Comparison of ENCODE assay signal across 11 cellular contexts in genomic region chr10:91607661-91608442, GRCh38. TPM values are rescaled to one million over a fixed set of nuclear protein-coding genes. Genes with fewer than 3 reads are reported as not detected.
DNase-seq lines count a peak whose midpoint lies in the region; ATAC-seq and TF ChIP-seq lines count a peak whose summit lies in the region.
"Had no signal": no experiment of that assay in that cellular context is flagged by ENCODE, and none has a peak within 500 bp of the region (broad histone marks: within the 10 kb centered on the region; RNA-seq: fewer than 3 reads in every experiment).

No MANE protein-coding gene starts in this region.

- no peaks in the 10 kb centered on the region for H3K27me3 ChIP-seq in left ventricle myocardium inferior (ENCODE audit: low read depth)
- H3K27me3 ChIP-seq in sigmoid colon, result no peaks in the 10 kb centered on the region

- ATAC-seq in HG03354 (IDR thresholded peaks at IDR 0.05; ENCODE audit: poor library complexity, severe bottlenecking, unreplicated experiment) (no peak), HG02610 (IDR thresholded peaks at IDR 0.05; ENCODE audit: unreplicated experiment) (no peak)

- H3K4me3 ChIP-seq in left ventricle myocardium inferior (peak overlapping the region; percentile 46), sigmoid colon (no peak overlapping the region)

- H3K36me3 ChIP-seq in left ventricle myocardium inferior (no peaks in the 10 kb centered on the region), sigmoid colon (no peaks in the 10 kb centered on the region)

- H3K9me3 ChIP-seq in left ventricle myocardium inferior (replicated peaks) (peaks cover 13% of the 10 kb centered on the region), sigmoid colon (no peaks in the 10 kb centered on the region)

- peaks cover 63% of the 10 kb centered on the region for H3K4me1 ChIP-seq in left ventricle myocardium inferior
- H3K4me1 ChIP-seq in sigmoid colon, result peaks cover 0 to 73% (median 54%) of the 10 kb centered on the region in 4 donors

- H3K4me3 Mint-ChIP-seq in activated naive CD4-positive, alpha-beta T cell treated with anti-CD3 and anti-CD28 coated beads for 36 hours, result no peak overlapping the region
- H3K4me3 Mint-ChIP-seq: immature natural killer cell had no signal

- intact Hi-C loops in left ventricle myocardium inferior (cut with micrococcal nuclease), result no loop called here
- intact Hi-C loops in sigmoid colon (cut with DNase I), result no loop called here
- intact Hi-C loops in activated naive CD4-positive, alpha-beta T cell treated with anti-CD3 and anti-CD28 coated beads for 36 hours (cut with micrococcal nuclease), result no loop called here

- peaks cover 7% of the 10 kb centered on the region for H3K27me3 Mint-ChIP-seq in activated naive CD4-positive, alpha-beta T cell treated with anti-CD3 and anti-CD28 coated beads for 36 hours (ENCODE audit: low read depth)

- H3K9me3 Mint-ChIP-seq in activated naive CD4-positive, alpha-beta T cell treated with anti-CD3 and anti-CD28 coated beads for 36 hours, result peaks cover 10% of the 10 kb centered on the region

- DNase-seq in left ventricle myocardium inferior (peak; percentile 20), sigmoid colon (no peak), HuH-7.5 (ENCODE audit: low spot score) (no peak)
- no peak for DNase-seq in activated naive CD4-positive, alpha-beta T cell treated with anti-CD3 and anti-CD28 coated beads for 36 hours
- DNase-seq: activated effector memory CD4-positive, alpha-beta T cell treated with Interleukin-2 at 50 U/mL for 16 hours; immature natural killer cell; NCI-H1417 treated with DMSO at 0.1 percent for 48 hours had no signal

- no peak for TF ChIP-seq EP300 in sigmoid colon (IDR thresholded peaks at IDR 0.05)

- peak overlapping the region; percentile 97 for H3K27ac ChIP-seq in C4-2B
- H3K27ac ChIP-seq in adipose tissue (ENCODE audit: low read depth, low read length), result peak overlapping the region; percentile 13
- peak overlapping the region; percentile 93 for H3K27ac ChIP-seq in left ventricle myocardium inferior (replicated peaks)
- H3K27ac ChIP-seq in sigmoid colon, result peak overlapping the region; percentile 74 to 88 (median 82)

- TF ChIP-seq POLR2A in sigmoid colon (IDR thresholded peaks at IDR 0.05), result no peak

- no peak for TF ChIP-seq CTCF in C4-2B (conservative IDR thresholded peaks at IDR 0.05)
- no peak for TF ChIP-seq CTCF in left ventricle myocardium inferior (IDR thresholded peaks at IDR 0.05; ENCODE audit: borderline replicate concordance)
- no peak for TF ChIP-seq CTCF in sigmoid colon (IDR thresholded peaks at IDR 0.05)

- H3K4me1 Mint-ChIP-seq in activated naive CD4-positive, alpha-beta T cell treated with anti-CD3 and anti-CD28 coated beads for 36 hours (ENCODE audit: low read depth), result peaks cover 2% of the 10 kb centered on the region
- H3K4me1 Mint-ChIP-seq: immature natural killer cell had no signal

- WGBS in adipose tissue, 3 donors, result 43 to 64% (median 49%) methylated on average over 5 of the region's 5 CpGs
- 59 to 68% methylated on average over 5 of the region's 5 CpGs for WGBS in sigmoid colon, 2 donors

- H3K36me3 Mint-ChIP-seq in activated naive CD4-positive, alpha-beta T cell treated with anti-CD3 and anti-CD28 coated beads for 36 hours (ENCODE audit: low read depth), result no peaks in the 10 kb centered on the region
- H3K36me3 Mint-ChIP-seq: immature natural killer cell had no signal

- CTCF ChIA-PET in activated naive CD4-positive, alpha-beta T cell treated with anti-CD3 and anti-CD28 coated beads for 36 hours (lab: Charles Lee), result no interaction called here

- H3K27ac Mint-ChIP-seq in activated naive CD4-positive, alpha-beta T cell treated with anti-CD3 and anti-CD28 coated beads for 36 hours, result no peak overlapping the region
- H3K27ac Mint-ChIP-seq: immature natural killer cell had no signal

RNA-seq across cellular contexts. Expression of gene PPP1R3C, which starts 25.0 kb away (rescaled TPM):
- polyA plus RNA-seq in adipose tissue (1 to 10 TPM; 2.9 to 9.7 (median 9.6) TPM), sigmoid colon (1 to 10 TPM; 1.9 to 4.2 (median 3.2) TPM)
- total RNA-seq in left ventricle myocardium inferior (236 TPM), sigmoid colon (10 to 100 TPM; 23.7 to 40.0 (median 34.4) TPM)
- under 1 TPM; 0.07 to 0.12 TPM for total RNA-seq in activated naive CD4-positive, alpha-beta T cell treated with anti-CD3 and anti-CD28 coated beads for 36 hours
- polyA plus RNA-seq: immature natural killer cell had no signal

Comparison
In these comparisons a context has a peak if more than half of its experiments do, and no peak if none do; other contexts are left out.
1. H3K27ac ChIP-seq: peak in every context shown above with its lines; median percentile 97 in C4-2B; 93 in left ventricle myocardium inferior; 82 in sigmoid colon; 13 in adipose tissue.
2. RNA of gene PPP1R3C, which starts 25.0 kb away (total RNA-seq): 236 TPM in left ventricle myocardium inferior (single experiment) and 23.7 to 40.0 TPM in sigmoid colon; 0.07 to 0.12 TPM in activated naive CD4-positive, alpha-beta T cell treated with anti-CD3 and anti-CD28 coated beads for 36 hours; every median in the first group is over 10 times any median in the second.